16 cellular contexts compared by ENCODE assay signal in the genomic region with DNA sequence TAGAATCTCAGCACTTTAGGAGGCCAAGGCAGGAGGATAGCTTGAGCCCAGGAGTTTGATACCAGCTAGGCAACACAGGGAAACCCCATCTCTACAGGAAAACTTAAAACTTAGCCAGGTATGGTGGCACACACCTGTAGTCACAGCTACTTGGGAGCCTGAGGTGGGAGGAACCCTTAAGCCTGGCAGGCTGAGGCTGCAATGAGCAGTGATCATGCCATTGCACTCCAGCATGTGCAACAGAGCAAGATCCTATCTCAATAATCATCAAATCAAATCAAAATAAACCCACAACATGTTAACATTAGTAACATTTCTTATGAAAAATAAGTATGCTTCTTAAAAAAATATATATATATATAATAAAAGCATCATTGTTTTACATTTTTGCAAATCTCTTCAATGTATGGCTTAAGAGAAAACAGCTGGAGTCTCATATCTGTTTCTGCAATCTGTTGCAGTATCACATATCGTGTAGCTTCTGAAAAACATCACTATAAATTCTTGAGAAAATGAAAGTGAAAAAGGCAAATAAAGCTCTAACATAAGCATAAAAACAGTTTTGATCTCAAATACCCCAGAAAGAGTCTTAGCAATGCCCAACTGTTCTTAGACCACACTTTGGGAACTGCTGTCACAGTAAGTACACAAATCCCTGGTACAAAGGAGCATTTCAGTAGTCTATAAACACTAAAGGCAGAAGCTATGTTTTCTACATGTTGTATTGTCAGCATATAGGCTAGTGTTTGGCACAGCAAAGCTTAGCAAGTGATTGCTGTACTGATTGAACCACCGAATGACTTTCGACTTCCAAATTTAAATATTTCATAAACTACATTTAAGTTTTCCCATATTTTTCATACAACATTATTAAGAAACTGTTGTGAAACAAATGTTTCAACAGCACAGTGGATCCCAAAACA.
DNase-seq lines count a peak whose midpoint lies in the region; ATAC-seq, FAIRE-seq and TF ChIP-seq lines count a peak whose summit lies in the region.
"Had no signal": no experiment of that assay in that cellular context is flagged by ENCODE, and none has a peak within 500 bp of the region (broad histone marks: within the 10 kb centered on the region; RNA-seq: fewer than 3 reads in every experiment).

No MANE protein-coding gene starts in this region.

- peak; percentile 64 for FAIRE-seq in H54 (lab: Jason Lieb, UNC)

- no peaks in the 10 kb centered on the region for H3K27me3 ChIP-seq in DND-41 (ENCODE audit: insufficient read depth, low read length, poor library complexity)
- H3K27me3 ChIP-seq: right lobe of liver had no signal

- no peak for DNase-seq in DND-41
- DNase-seq in H54 (ENCODE audit: insufficient read length, low spot score) = no peak
- DNase-seq in stimulated activated naive CD8-positive, alpha-beta T cell treated with anti-CD3 and anti-CD28 coated beads, Interleukin-15, Interleukin-2, amounts not matched to agents 100 U/mL and 50 U/mL, for 24 hours = no peak
- DNase-seq in NCI-H1930 (lab: John Stamatoyannopoulos, UW) = no peak
- DNase-seq in nucleus accumbens (lab: John Stamatoyannopoulos, UW) = no peak
- no peak for DNase-seq in Kasumi-1 (lab: John Stamatoyannopoulos, UW)
- DNase-seq: activated CD4-positive, alpha-beta T cell treated with anti-CD3 and anti-CD28 coated beads, Interleukin-2, amount 50 U/mL, for 4 hours; activated naive CD4-positive, alpha-beta T cell treated with Interleukin-2 at 50 U/mL for 16 hours; central memory CD4-positive, alpha-beta T cell; hippocampal formation; left ventricle myocardium superior; nephron progenitor cell; right lobe of liver; T-helper 17 cell had no signal

- no peak overlapping the region for H3K4me3 ChIP-seq in DND-41 (ENCODE audit: low read depth in 1 of 2, low read length in 2 of 2)
- H3K4me3 ChIP-seq: right lobe of liver had no signal

- H3K79me2 ChIP-seq in DND-41 (ENCODE audit: insufficient read depth, low read length) = peaks cover 9% of the 10 kb centered on the region; the same call in 1 of the 2 replicates

- no peak for TF ChIP-seq CTCF in DND-41 (IDR thresholded peaks at IDR 0.05; ENCODE audit: borderline replicate concordance, extremely low read depth, low read length, poor library complexity, severe bottlenecking)

- H3K9ac ChIP-seq in DND-41 (ENCODE audit: low read depth, low read length) = no peak overlapping the region

- no peak overlapping the region for H3K4me2 ChIP-seq in DND-41 (ENCODE audit: insufficient read depth, low read length)

- no peak for ATAC-seq in DND-41 (ENCODE audit: insufficient read depth, low read depth)
- ATAC-seq in GM18907 (IDR thresholded peaks at IDR 0.05; ENCODE audit: unreplicated experiment) = peak; percentile 56
- peak; percentile 60 for ATAC-seq in HG03135 (IDR thresholded peaks at IDR 0.05; ENCODE audit: unreplicated experiment)
- ATAC-seq in stimulated activated naive CD8-positive, alpha-beta T cell treated with anti-CD3 and anti-CD28 coated beads, Interleukin-15, Interleukin-2, amounts not matched to agents 100 U/mL and 50 U/mL, for 24 hours = no peak
- ATAC-seq: left ventricle myocardium superior, right lobe of liver, T-helper 17 cell had no signal

- H3K36me3 ChIP-seq in DND-41 (ENCODE audit: insufficient read depth, low read length) = peaks cover 41% of the 10 kb centered on the region

- H3K9me3 ChIP-seq in DND-41 (ENCODE audit: insufficient read depth, low read length, severe bottlenecking) = no peaks in the 10 kb centered on the region
- H3K9me3 ChIP-seq: right lobe of liver had no signal

- no peaks in the 10 kb centered on the region; the same call in 1 of the 2 replicates for H3K4me1 ChIP-seq in DND-41 (ENCODE audit: insufficient read depth, low read length)

- H2AFZ ChIP-seq in DND-41 (ENCODE audit: low read depth, low read length) = no peak overlapping the region

- no peaks in the 10 kb centered on the region for H4K20me1 ChIP-seq in DND-41 (ENCODE audit: insufficient read depth, low read length)

- TF ChIP-seq POLR2A in H54 (IDR thresholded peaks at IDR 0.05; ENCODE audit: low read depth, low read length) = no peak

- H3K27ac ChIP-seq in DND-41 (ENCODE audit: low read length) = peak overlapping the region; percentile 18; the same call in 1 of the 2 replicates
- H3K27ac ChIP-seq: right lobe of liver had no signal

Comparison
In these comparisons a context has a peak if more than half of its experiments do, and no peak if none do; other contexts are left out.
1. ATAC-seq: peak in GM18907 (single experiment) and HG03135 (single experiment); none in DND-41 (single experiment) and stimulated activated naive CD8-positive, alpha-beta T cell treated with anti-CD3 and anti-CD28 coated beads, Interleukin-15, Interleukin-2, amounts not matched to agents 100 U/mL and 50 U/mL, for 24 hours (single experiment).